8 cellular contexts compared by ENCODE assay signal in the genomic region with DNA sequence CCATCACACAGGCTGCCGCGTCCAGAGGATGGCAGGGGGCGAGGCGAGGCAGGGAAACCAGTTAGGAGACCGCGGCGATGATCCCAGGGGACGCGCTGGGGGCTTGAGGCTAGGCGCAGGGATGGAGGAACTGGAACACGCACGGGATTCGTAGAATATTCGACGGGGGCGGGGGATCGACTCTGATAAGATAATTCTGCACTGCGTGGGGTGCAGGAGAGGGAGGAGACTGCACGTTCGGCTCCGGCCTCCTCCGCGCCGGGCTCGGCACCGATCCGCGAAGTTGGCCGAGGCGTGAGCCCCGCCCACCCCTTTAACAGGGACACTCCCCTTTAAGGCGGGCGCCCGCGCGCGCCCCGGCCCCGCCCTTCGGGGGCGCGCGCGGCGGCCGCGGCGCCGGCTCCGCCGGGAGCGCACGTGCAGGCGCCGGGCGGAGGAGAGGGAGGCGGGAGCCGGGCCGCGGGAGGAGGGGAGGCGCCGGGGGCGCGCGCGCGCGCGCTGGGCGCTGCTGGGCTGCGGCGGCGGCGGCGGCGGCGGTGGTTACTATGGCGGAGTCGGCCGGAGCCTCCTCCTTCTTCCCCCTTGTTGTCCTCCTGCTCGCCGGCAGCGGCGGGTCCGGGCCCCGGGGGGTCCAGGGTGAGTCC. TPM values are rescaled to one million over a fixed set of nuclear protein-coding genes. Genes with fewer than 3 reads are reported as not detected.
DNase-seq lines count a peak whose midpoint lies in the region; ATAC-seq and TF ChIP-seq lines count a peak whose summit lies in the region.

A gene (plus strand): TSS at position 501 of the 644 bp plus-strand sequence. CDS start 45 bp downstream, at position 546.

- no peaks in the 10 kb centered on the region for H3K9me2 ChIP-seq in hepatocyte (replicated peaks; ENCODE audit: insufficient read depth)

- 1% methylated on average over 15 of the region's 86 CpGs for WGBS in hepatocyte (ENCODE audit: low lambda C conversion rate, missing lambda C conversion rate)

- peaks cover 46% of the 10 kb centered on the region for H3K79me2 ChIP-seq in hepatocyte

- no peaks in the 10 kb centered on the region for H3K27me3 ChIP-seq in hepatocyte
- no peaks in the 10 kb centered on the region for H3K27me3 ChIP-seq in vagina

- in situ Hi-C loops in astrocyte of the cerebellum (cut with HindIII; ENCODE audit: low sequenced_read_pairs) = no loop called here

- H3K4me1 ChIP-seq in hepatocyte (ENCODE audit: insufficient read depth) = peaks cover 28% of the 10 kb centered on the region
- peaks cover 41% of the 10 kb centered on the region for H3K4me1 ChIP-seq in vagina

- H3K36me3 ChIP-seq in hepatocyte (replicated peaks; ENCODE audit: insufficient read depth, low read depth) (no peaks in the 10 kb centered on the region), vagina (no peaks in the 10 kb centered on the region)

- H3K9me3 ChIP-seq in hepatocyte (ENCODE audit: low read depth) = no peaks in the 10 kb centered on the region
- H3K9me3 ChIP-seq in vagina = no peaks in the 10 kb centered on the region

- H3K27ac ChIP-seq in hepatocyte (peak within 1 kb of the TSS; percentile 86), vagina (peak within 1 kb of the TSS; percentile 92)

- TF ChIP-seq CTCF in GM12865 (IDR thresholded peaks at IDR 0.05; ENCODE audit: insufficient read depth, low read depth, low read length, missing control alignments) = no peak
- no peak for TF ChIP-seq CTCF in astrocyte of the cerebellum (IDR thresholded peaks at IDR 0.05; ENCODE audit: low read depth, low read length, missing control alignments)
- TF ChIP-seq CTCF in hepatocyte (IDR thresholded peaks at IDR 0.05; ENCODE audit: poor library complexity) = no peak
- no peak for TF ChIP-seq CTCF in vagina (IDR thresholded peaks at IDR 0.05)

- H3K4me3 ChIP-seq in GM12865 (ENCODE audit: low read depth, low read length) (peak within 1 kb of the TSS; percentile 58), astrocyte of the cerebellum (ENCODE audit: low read depth, low read length) (peak within 1 kb of the TSS; percentile 87), hepatocyte (peak within 1 kb of the TSS; percentile 86), vagina (peak within 1 kb of the TSS; percentile 83 to 91)

- H3K4me2 ChIP-seq in hepatocyte = peak within 1 kb of the TSS; percentile 91

- DNase-seq in GM12865 (ENCODE audit: low read depth) (peak; percentile 87), NCI-H2081 (lab: John Stamatoyannopoulos, UW) (peak; percentile 89), T1000 (lab: John Stamatoyannopoulos, UW) (peak; percentile 100), astrocyte of the cerebellum (ENCODE audit: low read depth) (peak; percentile 60), hepatocyte (ENCODE audit: low spot score) (peak; percentile 96), renal cortical epithelial cell (ENCODE audit: low read depth) (peak; percentile 66), vagina (ENCODE audit: extremely low spot score in 2 of 2) (peak in 1 of 2 donors; percentile 92)

- ATAC-seq in HG02885 (IDR thresholded peaks at IDR 0.05; ENCODE audit: poor library complexity, unreplicated experiment) = peak; percentile 94

- peak within 1 kb of the TSS; percentile 96 for H2AFZ ChIP-seq in hepatocyte

- peak in 1 of 2 donors; percentile 66 for TF ChIP-seq POLR2A in vagina (IDR thresholded peaks at IDR 0.05)

- intact Hi-C loops in vagina (cut with DNase I) = no loop called here

- no peaks in the 10 kb centered on the region for H4K20me1 ChIP-seq in hepatocyte (ENCODE audit: insufficient read depth, poor library complexity, severe bottlenecking)

RNA-seq across cellular contexts. Expression of the gene that starts here (rescaled TPM):
- total RNA-seq in hepatocyte = 16.3 and 22.4 TPM in 2 replicates
- polyA plus RNA-seq in hepatocyte = 4.8 and 5.7 TPM in 2 replicates
- total RNA-seq in renal cortical epithelial cell = 14.8 and 58.1 TPM in 2 replicates
- 23.6 TPM for total RNA-seq in vagina
